26 cellular contexts compared by ENCODE assay signal in the genomic region with DNA sequence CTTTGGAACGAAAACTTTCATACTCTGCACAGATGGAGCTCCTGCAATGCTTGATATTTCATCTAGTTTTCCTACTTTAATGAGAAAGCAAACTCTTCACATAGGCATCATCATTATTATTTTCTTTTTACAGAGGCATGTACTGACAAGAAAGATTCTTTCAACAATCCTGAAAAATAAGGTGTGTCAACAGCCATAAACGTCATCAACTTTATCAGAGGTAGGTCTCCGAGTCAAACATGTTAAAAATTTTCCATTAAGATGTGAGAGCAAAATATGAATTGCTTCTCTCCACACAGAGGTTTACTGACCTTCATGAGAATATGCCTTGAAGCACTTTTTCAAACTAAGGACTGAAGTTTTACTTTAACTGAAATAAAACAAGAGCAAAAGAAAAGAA.
"Had no signal": no experiment of that assay in that cellular context is flagged by ENCODE, and none has a peak within 500 bp of the region (broad histone marks: within the 10 kb centered on the region; RNA-seq: fewer than 3 reads in every experiment).

No MANE protein-coding gene starts in this region.

- DNase-seq: activated CD4-positive, alpha-beta T cell treated with anti-CD3 and anti-CD28 coated beads, Interleukin-2, amount 10 ng/mL, durations not matched to agents 24 days and 14 days; activated CD4-positive, alpha-beta T cell treated with anti-CD3 and anti-CD28 coated beads, Interleukin-2, amount 50 U/mL, for 4 hours; activated CD8-positive, alpha-beta T cell treated with anti-CD3 and anti-CD28 coated beads for 36 hours; activated effector memory CD4-positive, alpha-beta T cell treated with anti-CD3 and anti-CD28 coated beads, Interleukin-2, amount 50 U/mL, for 16 hours; activated naive CD4-positive, alpha-beta T cell treated with Interleukin-2 at 50 U/mL for 16 hours; activated T-cell treated with anti-CD3 and anti-CD28 coated beads, Interleukin-2, amount 50 U/mL, for 1 hour; activated T-cell treated with anti-CD3 and anti-CD28 coated beads, Interleukin-2, amount 50 U/mL, for 72 hours; adrenal gland; body of pancreas; central memory CD4-positive, alpha-beta T cell; NCI-H1105 treated with DMSO at 0.1 percent for 48 hours; NCI-H1436; NCI-H1694; NCI-H1930; NCI-H510A; NCI-H526; NCI-H748 treated with DMSO at 0.1 percent for 48 hours; NK-92 treated with Interleukin-12 subunit alpha and Interleukin-12 subunit beta, amount 100 ng/mL, for 24 hours; PC-3; Peyer's patch; RPMI8226; SHP77; SJCRH30; T1000 had no signal

- H3K4me3 ChIP-seq: adrenal gland, body of pancreas, Peyer's patch, SJCRH30, SK-N-MC had no signal

- H3K27ac ChIP-seq: adrenal gland, body of pancreas, Peyer's patch, SJCRH30, SK-N-MC had no signal

- H3K36me3 ChIP-seq: adrenal gland, Peyer's patch, SJCRH30 had no signal

- H3K9me3 ChIP-seq: adrenal gland, body of pancreas, Peyer's patch, SJCRH30 had no signal

- ATAC-seq: activated CD8-positive, alpha-beta T cell treated with anti-CD3 and anti-CD28 coated beads for 36 hours; activated T-cell treated with anti-CD3 and anti-CD28 coated beads, Interleukin-2, amount 50 U/mL, for 72 hours; activated T-helper 17 cell treated with anti-CD3 and anti-CD28 coated beads, Interleukin-2, amount 50 U/mL, for 72 hours; body of pancreas; PC-3 had no signal

- H3K4me1 ChIP-seq: adrenal gland, Peyer's patch, SJCRH30 had no signal

- H3K27me3 ChIP-seq: adrenal gland, body of pancreas, SJCRH30 had no signal
